ENCODE assay signal across 10 cellular contexts in the genomic region with DNA sequence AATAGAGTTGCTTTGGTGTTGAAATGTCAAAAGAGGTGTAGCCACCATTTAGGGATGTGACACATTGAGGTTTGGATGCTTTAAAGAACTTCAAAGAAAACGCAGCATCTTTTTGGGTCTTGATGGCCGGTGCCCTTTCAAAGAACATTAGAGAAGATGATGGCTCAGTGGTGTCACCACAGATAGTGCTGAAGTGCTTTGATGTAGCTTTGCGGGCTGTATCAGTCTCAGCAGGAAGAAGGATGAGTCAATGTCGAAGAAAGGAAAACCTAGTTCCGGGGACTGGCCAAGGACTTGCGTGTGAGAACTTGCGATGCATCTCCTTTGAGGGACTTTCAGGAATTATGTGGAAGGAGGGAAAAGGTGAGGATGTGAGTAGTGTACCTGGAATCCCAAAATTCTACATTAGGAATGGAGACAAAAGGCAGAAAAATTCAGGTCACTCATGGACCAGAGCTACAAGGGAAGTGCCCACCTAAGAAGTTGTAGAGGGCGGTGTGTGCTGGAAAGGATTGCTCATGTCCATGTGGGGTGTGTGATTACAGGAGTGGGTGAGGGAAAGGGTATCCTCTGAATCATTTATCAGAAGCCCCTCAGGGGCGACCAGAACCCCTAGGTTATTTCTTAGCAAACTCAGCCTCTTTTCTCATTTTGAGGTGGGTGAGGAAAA. TPM values are rescaled to one million over a fixed set of nuclear protein-coding genes. Genes with fewer than 3 reads are reported as not detected.
DNase-seq lines count a peak whose midpoint lies in the region; TF ChIP-seq lines count a peak whose summit lies in the region.
"Had no signal": no experiment of that assay in that cellular context is flagged by ENCODE, and none has a peak within 500 bp of the region (broad histone marks: within the 10 kb centered on the region; RNA-seq: fewer than 3 reads in every experiment).

No MANE protein-coding gene starts in this region.

- H2AFZ ChIP-seq in mammary epithelial cell (ENCODE audit: low read depth, low read length) = peak overlapping the region; percentile 41

- no peak overlapping the region for H3K9ac ChIP-seq in mammary epithelial cell (ENCODE audit: insufficient read depth, low read length)
- no peak overlapping the region for H3K9ac ChIP-seq in mesendoderm (ENCODE audit: low read length)

- POLR2A ChIA-PET in MCF 10A (lab: Yijun Ruan, JAX) = interaction anchor here (0.6 kb wide), 1 partner anchor 101 kb away, joined by 3 read pairs; no protein-coding TSS in a partner anchor

- H3K79me2 ChIP-seq in mammary epithelial cell (ENCODE audit: insufficient read depth, low read length) = no peaks in the 10 kb centered on the region
- H3K79me2 ChIP-seq in mesendoderm (ENCODE audit: control insufficient read depth, insufficient read depth, low read length) = no peaks in the 10 kb centered on the region

- no peaks in the 10 kb centered on the region for H3K9me3 Mint-ChIP-seq in MCF 10A (ENCODE audit: unreplicated experiment)

- H3K4me3 ChIP-seq in mammary epithelial cell (replicated peaks in 1 of 3; ENCODE audit: insufficient read depth in 1 of 3, low read depth in 2 of 3, low read length in 3 of 3) (no peak overlapping the region), mesendoderm (ENCODE audit: low read length) (no peak overlapping the region)
- H3K4me3 ChIP-seq: A549 had no signal

- H3K4me3 Mint-ChIP-seq in MCF 10A (ENCODE audit: unreplicated experiment) = no peak overlapping the region

- H3K27ac ChIP-seq in mammary epithelial cell (ENCODE audit: insufficient read depth, low read depth, low read length) (peak overlapping the region; percentile 9), KOPT-K1 (ENCODE audit: low read depth, low read length, poor library complexity, severe bottlenecking) (peak overlapping the region; percentile 80), mesendoderm (ENCODE audit: low read depth, low read length) (no peak overlapping the region)
- H3K27ac ChIP-seq: A549, VCaP had no signal

- H4K8ac ChIP-seq in mesendoderm (ENCODE audit: low read depth, low read length) = no peak overlapping the region

- no peak overlapping the region for H4K5ac ChIP-seq in mesendoderm (ENCODE audit: low read length)

- peaks cover 1% of the 10 kb centered on the region for H3K4me1 Mint-ChIP-seq in MCF 10A (ENCODE audit: insufficient read depth, unreplicated experiment)

- no peak overlapping the region for H2BK15ac ChIP-seq in mesendoderm (replicated peaks; ENCODE audit: low read depth)

- H3K9me3 ChIP-seq in mammary epithelial cell (replicated peaks; ENCODE audit: insufficient read depth, low read length) (no peaks in the 10 kb centered on the region), KOPT-K1 (ENCODE audit: insufficient read depth, low read length, poor library complexity, severe bottlenecking) (no peaks in the 10 kb centered on the region)
- H3K9me3 ChIP-seq: A549 had no signal

- H2BK120ac ChIP-seq in mesendoderm (ENCODE audit: low read depth, low read length) = no peak overlapping the region

- H3K4me1 ChIP-seq in mammary epithelial cell (ENCODE audit: insufficient read depth, low read length) = peaks cover 31% of the 10 kb centered on the region
- H3K4me1 ChIP-seq in mesendoderm (ENCODE audit: control insufficient read depth, low read depth, low read length) = no peaks in the 10 kb centered on the region
- H3K4me1 ChIP-seq: A549 had no signal

- H3K56ac ChIP-seq in mesendoderm (ENCODE audit: low read length) = no peak overlapping the region

- no TSS peak for BruUV-seq in mammary epithelial cell (replicated peaks; lab: Mats Ljungman, UMichigan)
- BruUV-seq in MCF 10A (replicated peaks; lab: Mats Ljungman, UMichigan) = no TSS peak

- no peaks in the 10 kb centered on the region for H3K36me3 Mint-ChIP-seq in MCF 10A (ENCODE audit: insufficient read depth, unreplicated experiment)

- H3K27ac Mint-ChIP-seq in MCF 10A (ENCODE audit: low read depth, unreplicated experiment) = no peak overlapping the region

- WGBS in mammary epithelial cell (ENCODE audit: low coverage, missing lambda C conversion rate) = 45% methylated on average over 9 of the region's 9 CpGs
- WGBS in mesendoderm (ENCODE audit: extremely low coverage, insufficient coverage, low lambda C conversion rate) = no CpG with 5 or more reads among the region's 9 CpGs

- intact Hi-C loops in mammary epithelial cell (cut with micrococcal nuclease) = no loop called here
- intact Hi-C loops in MCF 10A (cut with micrococcal nuclease) = no loop called here

- H3K27me3 ChIP-seq in mammary epithelial cell (ENCODE audit: insufficient read depth, low read length) (no peaks in the 10 kb centered on the region), mesendoderm (ENCODE audit: insufficient read depth, low read length, poor library complexity) (no peaks in the 10 kb centered on the region)

- in situ Hi-C loops in mammary epithelial cell (cut with MboI; ENCODE audit: low sequenced_read_pairs in 2 of 2) = no loop called here

- peak overlapping the region; percentile 30 for H3K4me2 ChIP-seq in mammary epithelial cell (ENCODE audit: insufficient read depth, low read depth, low read length)
- no peak overlapping the region for H3K4me2 ChIP-seq in mesendoderm (ENCODE audit: low read length)
- H3K4me2 ChIP-seq: A549 had no signal

- H3K36me3 ChIP-seq in mammary epithelial cell (ENCODE audit: insufficient read depth, low read length) (no peaks in the 10 kb centered on the region), KOPT-K1 (ENCODE audit: insufficient read depth, low read length) (no peaks in the 10 kb centered on the region), mesendoderm (ENCODE audit: control insufficient read depth, insufficient read depth, low read length) (no peaks in the 10 kb centered on the region)

- H3K23ac ChIP-seq in mesendoderm (ENCODE audit: low read length) = no peak overlapping the region

- no peak overlapping the region for H3K4ac ChIP-seq in mesendoderm (ENCODE audit: low read depth, low read length)

- peak; percentile 80 for DNase-seq in mammary epithelial cell
- DNase-seq in MCF 10A (ENCODE audit: unreplicated experiment) = no peak
- DNase-seq in activated T-cell treated with anti-CD3 and anti-CD28 coated beads for 4 hours = peak; percentile 56
- peak; percentile 55 to 68 for DNase-seq in stimulated activated CD4-positive, alpha-beta T cell treated with anti-CD3 and anti-CD28 coated beads, Interleukin-15, amount 100 ng/mL, for 48 hours (ENCODE audit: low read depth in 2 of 2)
- no peak for DNase-seq in mesendoderm
- DNase-seq in hippocampal formation (lab: John Stamatoyannopoulos, UW) = no peak
- no peak for DNase-seq in DMS153 (lab: John Stamatoyannopoulos, UW)

- H3K79me1 ChIP-seq in mesendoderm (ENCODE audit: low read length) = no peaks in the 10 kb centered on the region

- no peak overlapping the region for H3K18ac ChIP-seq in mesendoderm (ENCODE audit: low read length)

- no peaks in the 10 kb centered on the region for H4K20me1 ChIP-seq in mammary epithelial cell (ENCODE audit: insufficient read depth, low read length)

- H2AK5ac ChIP-seq in mesendoderm (ENCODE audit: low read length) = no peak overlapping the region

- TF ChIP-seq CTCF in mammary epithelial cell (conservative IDR thresholded peaks at IDR 0.05 in 1 of 2, IDR thresholded peaks at IDR 0.05 in 1 of 2; ENCODE audit: extremely low read depth in 1 of 2, insufficient read depth in 1 of 2, low read depth in 1 of 2, low read length in 2 of 2) (no peak), MCF 10A (IDR thresholded peaks at IDR 0.05; ENCODE audit: unreplicated experiment) (no peak)

- peaks cover 72% of the 10 kb centered on the region for H3K27me3 Mint-ChIP-seq in MCF 10A (ENCODE audit: insufficient read depth, unreplicated experiment)

- no peak overlapping the region for H2BK5ac ChIP-seq in mesendoderm (ENCODE audit: low read length)

- dilution Hi-C loops in mammary epithelial cell (cut with HindIII; ENCODE audit: low sequenced_read_pairs) = no loop called here

- CTCF ChIA-PET in mammary epithelial cell (lab: Charles Lee; ENCODE audit: low non-redundant PET) = no interaction called here
- CTCF ChIA-PET in MCF 10A (lab: Yijun Ruan, JAX) = no interaction called here

RNA-seq across cellular contexts. Expression of gene GZMB, which starts 39.7 kb away (rescaled TPM):
- total RNA-seq in mammary epithelial cell = not detected
- polyA plus RNA-seq in mammary epithelial cell = not detected
- not detected for polyA minus RNA-seq in mammary epithelial cell
- total RNA-seq in MCF 10A (2022) = not detected in 2 replicates
- polyA plus RNA-seq in mesendoderm (2013, experiment 1 of 2) = not detected
- polyA plus RNA-seq in mesendoderm (2013, experiment 2 of 2) = not detected
- polyA plus RNA-seq: A549 had no signal

Comparison
In these comparisons a context has a peak if more than half of its experiments do, and no peak if none do; other contexts are left out.
1. DNase-seq: peak in mammary epithelial cell (single experiment), activated T-cell treated with anti-CD3 and anti-CD28 coated beads for 4 hours (single experiment) and stimulated activated CD4-positive, alpha-beta T cell treated with anti-CD3 and anti-CD28 coated beads, Interleukin-15, amount 100 ng/mL, for 48 hours (2 of 2); none in MCF 10A (single experiment), mesendoderm (single experiment), hippocampal formation (0 of 2) and DMS153 (single experiment).